13 cellular contexts compared by ENCODE assay signal in genomic region chr11:73312036-73312435, GRCh38. TPM values are rescaled to one million over a fixed set of nuclear protein-coding genes. Genes with fewer than 3 reads are reported as not detected.
A peak's percentile ranks its signal among the peaks of the same experiment; 100 is the strongest.
DNase-seq lines count a peak whose midpoint lies in the region; ATAC-seq and TF ChIP-seq lines count a peak whose summit lies in the region.
"Had no signal": no experiment of that assay in that cellular context is flagged by ENCODE, and none has a peak within 500 bp of the region (broad histone marks: within the 10 kb centered on the region; RNA-seq: fewer than 3 reads in every experiment).

No MANE protein-coding gene starts in this region.

- no peak for TF ChIP-seq CTCF in A673 (conservative IDR thresholded peaks at IDR 0.05; ENCODE audit: low read depth, low read length)
- TF ChIP-seq CTCF in fibroblast of villous mesenchyme (IDR thresholded peaks at IDR 0.05; ENCODE audit: insufficient read depth, low read depth, low read length) = no peak
- no peak for TF ChIP-seq CTCF in prostate gland (IDR thresholded peaks at IDR 0.05)

- no peaks in the 10 kb centered on the region for H3K9me3 ChIP-seq in A673 (ENCODE audit: low read depth, low read length, poor library complexity, severe bottlenecking)
- no peaks in the 10 kb centered on the region for H3K9me3 ChIP-seq in adipocyte (ENCODE audit: control insufficient read depth, low read length)
- H3K9me3 ChIP-seq in prostate gland = no peaks in the 10 kb centered on the region

- H3K36me3 ChIP-seq in A673 (ENCODE audit: insufficient read depth, low read length, poor library complexity, severe bottlenecking) = no peaks in the 10 kb centered on the region
- peaks cover 5% of the 10 kb centered on the region for H3K36me3 ChIP-seq in adipocyte (ENCODE audit: control insufficient read depth, insufficient read depth, low read length, severe bottlenecking)
- no peaks in the 10 kb centered on the region for H3K36me3 ChIP-seq in prostate gland

- CTCF ChIA-PET in A673 (lab: Charles Lee) = interaction anchor here (0.5 kb wide), 1 partner anchor 700 kb away, joined by 8 read pairs; no protein-coding TSS in a partner anchor

- peak overlapping the region; percentile 7 for H3K4me3 ChIP-seq in A673 (ENCODE audit: low read depth, low read length, poor library complexity, severe bottlenecking)
- peak overlapping the region; percentile 94 for H3K4me3 ChIP-seq in adipocyte (ENCODE audit: low read length)
- peak overlapping the region; percentile 81 for H3K4me3 ChIP-seq in fibroblast of villous mesenchyme (ENCODE audit: low read depth, low read length)
- H3K4me3 ChIP-seq in prostate gland = peak overlapping the region; percentile 13 to 20

- no peak for TF ChIP-seq POLR2A in prostate gland (IDR thresholded peaks at IDR 0.05)

- no peaks in the 10 kb centered on the region for H3K27me3 ChIP-seq in A673 (replicated peaks; ENCODE audit: insufficient read depth, low read depth, low read length, poor library complexity)
- H3K27me3 ChIP-seq in adipocyte (replicated peaks; ENCODE audit: control insufficient read depth, insufficient read depth, low read length) = no peaks in the 10 kb centered on the region
- no peaks in the 10 kb centered on the region for H3K27me3 ChIP-seq in prostate gland (replicated peaks; ENCODE audit: insufficient read depth)

- H3K4me1 ChIP-seq in A673 (ENCODE audit: insufficient read depth, low read length, poor library complexity, severe bottlenecking) (peaks cover 60% of the 10 kb centered on the region), adipocyte (ENCODE audit: control insufficient read depth, insufficient read depth, low read length) (peaks cover 76% of the 10 kb centered on the region), prostate gland (replicated peaks) (peaks cover 6% of the 10 kb centered on the region)

- H3K27ac ChIP-seq in A673 (ENCODE audit: low read depth, low read length, poor library complexity, severe bottlenecking) (peak overlapping the region; percentile 61), prostate gland (peak overlapping the region; percentile 54 to 97)

- intact Hi-C loops in A673 (cut with micrococcal nuclease; ENCODE audit: unreplicated experiment) (no loop called here), prostate gland (cut with DNase I) (no loop called here)

- no TSS peak for BruUV-seq in A673 (replicated peaks; lab: Mats Ljungman, UMichigan)

- no peak for ATAC-seq in GM18511 (IDR thresholded peaks at IDR 0.05; ENCODE audit: unreplicated experiment)
- ATAC-seq: esophagus mucosa had no signal

- peak overlapping the region; percentile 99 for H3K9ac ChIP-seq in adipocyte (ENCODE audit: low read length)

- 53% methylated on average over 2 of the region's 2 CpGs for WGBS in prostate gland

- POLR2A ChIA-PET in A673 (lab: Charles Lee; ENCODE audit: low non-redundant PET) = no interaction called here

- DNase-seq in A673 (ENCODE audit: low spot score) = no peak
- no peak for DNase-seq in adipocyte (ENCODE audit: low read depth)
- no peak for DNase-seq in fibroblast of villous mesenchyme (ENCODE audit: low read depth)
- no peak for DNase-seq in prostate gland (ENCODE audit: low spot score)
- no peak for DNase-seq in NCI-H510A (lab: John Stamatoyannopoulos, UW)
- DNase-seq in NCI-H1092 (lab: John Stamatoyannopoulos, UW) = no peak
- DNase-seq in NCI-H1436 (lab: John Stamatoyannopoulos, UW) = no peak
- DNase-seq: activated CD4-positive, CD25-positive, alpha-beta regulatory T cell; activated naive CD4-positive, alpha-beta T cell treated with anti-CD3 and anti-CD28 coated beads, Interleukin-2, amount 10 ng/mL, durations not matched to agents 7 days and 5 days; AML-193; stimulated activated CD4-positive, alpha-beta T cell treated with anti-CD3 and anti-CD28 coated beads, Interleukin-2, amount 100 ng/mL, for 48 hours had no signal

RNA-seq across cellular contexts. Expression of gene ARHGEF17, which starts 4.0 kb away (rescaled TPM):
- total RNA-seq in A673 (2021) = 24.0 and 32.0 TPM in 2 replicates
- 71.2 and 78.3 TPM in 2 replicates for total RNA-seq in fibroblast of villous mesenchyme
- total RNA-seq in prostate gland = 10 to 100 TPM; 34.0 to 66.9 TPM

RNA-seq across cellular contexts. Expression of gene P2RY6, which starts 39.9 kb away (rescaled TPM):
- total RNA-seq in A673 (2021) (0.43 TPM in 1 of 2 replicates, not detected in the other), fibroblast of villous mesenchyme (0.32 TPM in 1 of 2 replicates, not detected in the other), prostate gland (1 to 10 TPM in 1 of 2 donors, under 1 TPM in 1; 0.64 to 3.5 TPM)

Comparison
In these comparisons a context has a peak if more than half of its experiments do, and no peak if none do; other contexts are left out.
1. H3K4me3 ChIP-seq: peak in every context shown above with its lines; median percentile 94 in adipocyte; 81 in fibroblast of villous mesenchyme; 16 in prostate gland; 7 in A673.